ENCODE assay signal across 16 cellular contexts in genomic region chr20:62128499-62128898, GRCh38. TPM values are rescaled to one million over a fixed set of nuclear protein-coding genes. Genes with fewer than 3 reads are reported as not detected.
DNase-seq lines count a peak whose midpoint lies in the region; ATAC-seq and TF ChIP-seq lines count a peak whose summit lies in the region.
"Had no signal": no experiment of that assay in that cellular context is flagged by ENCODE, and none has a peak within 500 bp of the region (broad histone marks: within the 10 kb centered on the region; RNA-seq: fewer than 3 reads in every experiment).

No MANE protein-coding gene starts in this region.

- no peaks in the 10 kb centered on the region for H3K9me3 ChIP-seq in CD4-positive, CD25-positive, alpha-beta regulatory T cell (ENCODE audit: control insufficient read depth in 2 of 2, low read length in 2 of 2)
- H3K9me3 ChIP-seq in WERI-Rb-1 (ENCODE audit: severe bottlenecking) (no peaks in the 10 kb centered on the region), trophoblast cell (ENCODE audit: insufficient read depth, low read depth, low read length) (peaks cover 5% of the 10 kb centered on the region), hepatocyte (ENCODE audit: low read depth) (no peaks in the 10 kb centered on the region)
- H3K9me3 ChIP-seq: BE2C, Peyer's patch had no signal

- intact Hi-C loops in left colon (cut with DNase I, micrococcal nuclease), result no loop called here

- DNase-seq in activated T-cell treated with anti-CD3 and anti-CD28 coated beads, Interleukin-2, amount 50 U/mL, for 72 hours, result no peak
- DNase-seq in activated T-cell treated with anti-CD3 and anti-CD28 coated beads, Interleukin-2, amount 50 U/mL, for 48 hours, result no peak
- DNase-seq in CD4-positive, CD25-positive, alpha-beta regulatory T cell, result no peak
- DNase-seq in WERI-Rb-1, result no peak
- no peak for DNase-seq in trophoblast cell
- no peak for DNase-seq in NCI-H446 treated with DMSO at 0.1 percent for 48 hours (lab: John Stamatoyannopoulos, UW)
- DNase-seq in hepatocyte (ENCODE audit: low spot score), result no peak
- no peak for DNase-seq in left colon
- DNase-seq: BE2C, NCI-H1092 treated with DMSO at 0.1 percent for 48 hours, NCI-H146, NCI-H2029 treated with DMSO at 0.1 percent for 48 hours, NCI-H2171, NCI-H526 treated with DMSO at 0.1 percent for 48 hours, Peyer's patch had no signal

- no peaks in the 10 kb centered on the region for H3K9me3 Mint-ChIP-seq in activated T-cell treated with anti-CD3 and anti-CD28 coated beads, Interleukin-2, amount 50 U/mL, for 72 hours
- no peaks in the 10 kb centered on the region for H3K9me3 Mint-ChIP-seq in CD4-positive, CD25-positive, alpha-beta regulatory T cell

- H3K36me3 ChIP-seq in CD4-positive, CD25-positive, alpha-beta regulatory T cell (ENCODE audit: control insufficient read depth, insufficient read depth, low read length), result peaks cover 88% of the 10 kb centered on the region
- H3K36me3 ChIP-seq in WERI-Rb-1, result peaks cover 100% of the 10 kb centered on the region
- peaks cover 79 to 80% of the 10 kb centered on the region in 2 experiments for H3K36me3 ChIP-seq in trophoblast cell (ENCODE audit: control insufficient read depth in 1 of 2, insufficient read depth in 2 of 2, low read length in 2 of 2)
- H3K36me3 ChIP-seq in hepatocyte (replicated peaks; ENCODE audit: insufficient read depth, low read depth), result no peaks in the 10 kb centered on the region

- WGBS in trophoblast cell (ENCODE audit: extremely low coverage, insufficient coverage, insufficient read length), result no CpG with 5 or more reads among the region's 6 CpGs
- WGBS in hepatocyte (ENCODE audit: low lambda C conversion rate, missing lambda C conversion rate), result 66% methylated on average over 6 of the region's 6 CpGs

- H4K8ac ChIP-seq in trophoblast cell (ENCODE audit: low read depth, low read length), result no peak overlapping the region

- H3K4me1 ChIP-seq in CD4-positive, CD25-positive, alpha-beta regulatory T cell (ENCODE audit: control insufficient read depth, insufficient read depth, low read length, poor library complexity, severe bottlenecking), result peaks cover 12% of the 10 kb centered on the region
- peaks cover 12 to 19% of the 10 kb centered on the region in 2 experiments for H3K4me1 ChIP-seq in trophoblast cell (ENCODE audit: control insufficient read depth in 1 of 2, insufficient read depth in 2 of 2, low read length in 2 of 2)
- peaks cover 10% of the 10 kb centered on the region for H3K4me1 ChIP-seq in hepatocyte (ENCODE audit: insufficient read depth)

- H2AFZ ChIP-seq in trophoblast cell (ENCODE audit: insufficient read depth, low read length, poor library complexity) (no peak overlapping the region), hepatocyte (no peak overlapping the region)

- H4K91ac ChIP-seq in trophoblast cell (ENCODE audit: low read depth, low read length), result no peak overlapping the region

- no peaks in the 10 kb centered on the region for H3K9me2 ChIP-seq in hepatocyte (replicated peaks; ENCODE audit: insufficient read depth)

- H3K79me1 ChIP-seq in trophoblast cell (ENCODE audit: low read length), result no peaks in the 10 kb centered on the region

- no peak overlapping the region for H3K23ac ChIP-seq in trophoblast cell (ENCODE audit: low read length)

- no peak overlapping the region for H2BK12ac ChIP-seq in trophoblast cell (ENCODE audit: low read length)

- no peak overlapping the region for H4K12ac ChIP-seq in trophoblast cell (ENCODE audit: low read depth, low read length)

- no peak overlapping the region for H3K14ac ChIP-seq in trophoblast cell (ENCODE audit: low read length)

- H2BK5ac ChIP-seq in trophoblast cell (ENCODE audit: low read depth, low read length, poor library complexity), result no peak overlapping the region

- H3K4me3 ChIP-seq in CD4-positive, CD25-positive, alpha-beta regulatory T cell (ENCODE audit: low read depth, low read length), result no peak overlapping the region
- H3K4me3 ChIP-seq in WERI-Rb-1 (ENCODE audit: low read depth, low read length) (no peak overlapping the region), trophoblast cell (ENCODE audit: low read depth, low read length) (no peak overlapping the region), hepatocyte (no peak overlapping the region)
- H3K4me3 ChIP-seq: K562, Peyer's patch had no signal

- peaks cover 37% of the 10 kb centered on the region for H4K20me1 ChIP-seq in hepatocyte (ENCODE audit: insufficient read depth, poor library complexity, severe bottlenecking)

- ATAC-seq in activated T-cell treated with anti-CD3 and anti-CD28 coated beads, Interleukin-2, amount 50 U/mL, for 72 hours (replicated peaks in 1 of 2), result no peak
- no peak for ATAC-seq in CD4-positive, CD25-positive, alpha-beta regulatory T cell (ENCODE audit: low read depth in 2 of 2)
- ATAC-seq in left colon, result no peak
- ATAC-seq: K562 had no signal

- H3K9ac ChIP-seq in trophoblast cell (ENCODE audit: low read length), result no peak overlapping the region

- no peak overlapping the region for H3K18ac ChIP-seq in trophoblast cell (ENCODE audit: low read length)

- H3K36me3 Mint-ChIP-seq in activated T-cell treated with anti-CD3 and anti-CD28 coated beads, Interleukin-2, amount 50 U/mL, for 72 hours (ENCODE audit: insufficient read depth in 2 of 2), result peaks cover 12 to 26% of the 10 kb centered on the region in 2 donors
- peaks cover 44% of the 10 kb centered on the region for H3K36me3 Mint-ChIP-seq in CD4-positive, CD25-positive, alpha-beta regulatory T cell

- H3K79me2 ChIP-seq in trophoblast cell (ENCODE audit: control insufficient read depth, insufficient read depth, low read length, poor library complexity), result peaks cover 7% of the 10 kb centered on the region
- peaks cover 73% of the 10 kb centered on the region for H3K79me2 ChIP-seq in hepatocyte

- H2BK120ac ChIP-seq in trophoblast cell (ENCODE audit: insufficient read depth, low read length, poor library complexity), result no peak overlapping the region

- peaks cover 30% of the 10 kb centered on the region for H3K4me1 Mint-ChIP-seq in activated T-cell treated with anti-CD3 and anti-CD28 coated beads, Interleukin-2, amount 50 U/mL, for 72 hours (ENCODE audit: low read depth)
- H3K4me1 Mint-ChIP-seq in CD4-positive, CD25-positive, alpha-beta regulatory T cell, result peaks cover 4 to 46% (median 37%) of the 10 kb centered on the region in 4 donors

- H3K27me3 Mint-ChIP-seq in activated T-cell treated with anti-CD3 and anti-CD28 coated beads, Interleukin-2, amount 50 U/mL, for 72 hours (ENCODE audit: low read depth), result no peaks in the 10 kb centered on the region
- H3K27me3 Mint-ChIP-seq in CD4-positive, CD25-positive, alpha-beta regulatory T cell, result no peaks in the 10 kb centered on the region

- no peak overlapping the region for H3K4me3 Mint-ChIP-seq in activated T-cell treated with anti-CD3 and anti-CD28 coated beads, Interleukin-2, amount 50 U/mL, for 72 hours
- peak overlapping the region in 2 of 4 donors; percentile 38 to 65 for H3K4me3 Mint-ChIP-seq in CD4-positive, CD25-positive, alpha-beta regulatory T cell

- no peak overlapping the region for H3K27ac ChIP-seq in CD4-positive, CD25-positive, alpha-beta regulatory T cell (ENCODE audit: insufficient read depth, low read length, poor library complexity, severe bottlenecking)
- H3K27ac ChIP-seq in WERI-Rb-1, result peak overlapping the region; percentile 46
- peak overlapping the region; percentile 5 for H3K27ac ChIP-seq in trophoblast cell (ENCODE audit: low read depth, low read length)
- H3K27ac ChIP-seq in hepatocyte, result no peak overlapping the region
- H3K27ac ChIP-seq: Peyer's patch had no signal

- H3K27me3 ChIP-seq in CD4-positive, CD25-positive, alpha-beta regulatory T cell (ENCODE audit: control insufficient read depth, insufficient read depth, low read length), result no peaks in the 10 kb centered on the region
- no peaks in the 10 kb centered on the region for H3K27me3 ChIP-seq in WERI-Rb-1 (ENCODE audit: insufficient read depth, low read depth, severe bottlenecking)
- H3K27me3 ChIP-seq in trophoblast cell (ENCODE audit: insufficient read depth, low read length), result no peaks in the 10 kb centered on the region
- H3K27me3 ChIP-seq in hepatocyte, result no peaks in the 10 kb centered on the region
- H3K27me3 ChIP-seq: BE2C, Peyer's patch had no signal

- no peak overlapping the region for H2AK5ac ChIP-seq in trophoblast cell (ENCODE audit: low read length)

- H3K4me2 ChIP-seq in trophoblast cell (ENCODE audit: low read length) (no peak overlapping the region), hepatocyte (no peak overlapping the region)

- TF ChIP-seq CTCF in WERI-Rb-1 (IDR thresholded peaks at IDR 0.05; ENCODE audit: low read depth, low read length), result no peak
- TF ChIP-seq CTCF in hepatocyte (IDR thresholded peaks at IDR 0.05; ENCODE audit: poor library complexity), result no peak

- no peak overlapping the region for H3K4ac ChIP-seq in trophoblast cell (ENCODE audit: low read depth, low read length)

- peak overlapping the region; percentile 58 for H3K27ac Mint-ChIP-seq in activated T-cell treated with anti-CD3 and anti-CD28 coated beads, Interleukin-2, amount 50 U/mL, for 72 hours
- peak overlapping the region in 2 of 3 donors; percentile 21 to 47 for H3K27ac Mint-ChIP-seq in CD4-positive, CD25-positive, alpha-beta regulatory T cell

RNA-seq across cellular contexts. Expression of gene LSM14B, which starts 6.2 kb away (rescaled TPM):
- total RNA-seq in activated T-cell treated with anti-CD3 and anti-CD28 coated beads, Interleukin-2, amount 50 U/mL, for 72 hours, result 10 to 100 TPM; 37.2 to 45.3 TPM
- total RNA-seq in CD4-positive, CD25-positive, alpha-beta regulatory T cell, result 33.7 TPM
- polyA plus RNA-seq in CD4-positive, CD25-positive, alpha-beta regulatory T cell, result 1 to 10 TPM in 2 of 4 donors, under 1 TPM in 2; 0.65 to 1.9 (median 1.0) TPM
- 38.6 and 39.1 TPM in 2 replicates for polyA plus RNA-seq in trophoblast cell (2013)
- total RNA-seq in hepatocyte (32.5 and 43.1 TPM in 2 replicates), left colon (10 to 100 TPM; 33.0 to 36.3 TPM)
- 4.8 and 7.1 TPM in 2 replicates for polyA plus RNA-seq in hepatocyte

RNA-seq across cellular contexts. Expression of gene PSMA7, which starts 14.7 kb away (rescaled TPM):
- total RNA-seq in activated T-cell treated with anti-CD3 and anti-CD28 coated beads, Interleukin-2, amount 50 U/mL, for 72 hours, result 100 to 1,000 TPM; 220 to 234 TPM
- 172 TPM for total RNA-seq in CD4-positive, CD25-positive, alpha-beta regulatory T cell
- polyA plus RNA-seq in CD4-positive, CD25-positive, alpha-beta regulatory T cell, result 100 to 1,000 TPM; 512 to 670 (median 608) TPM
- polyA plus RNA-seq in trophoblast cell (2013), result 323 and 344 TPM in 2 replicates
- total RNA-seq in hepatocyte (270 and 277 TPM in 2 replicates), left colon (100 to 1,000 TPM; 148 to 178 TPM)
- polyA plus RNA-seq in hepatocyte, result 408 and 450 TPM in 2 replicates

RNA-seq across cellular contexts. Expression of gene SS18L1, which starts 15.1 kb away (rescaled TPM):
- total RNA-seq in activated T-cell treated with anti-CD3 and anti-CD28 coated beads, Interleukin-2, amount 50 U/mL, for 72 hours, result 10 to 100 TPM; 16.1 to 19.8 TPM
- total RNA-seq in CD4-positive, CD25-positive, alpha-beta regulatory T cell, result 21.0 TPM
- under 1 TPM; 0.39 to 0.98 (median 0.73) TPM for polyA plus RNA-seq in CD4-positive, CD25-positive, alpha-beta regulatory T cell
- 11.5 and 12.4 TPM in 2 replicates for polyA plus RNA-seq in trophoblast cell (2013)
- total RNA-seq in hepatocyte, result 13.0 and 14.4 TPM in 2 replicates
- polyA plus RNA-seq in hepatocyte, result 1.8 and 2.1 TPM in 2 replicates
- 10 to 100 TPM; 11.3 to 17.2 TPM for total RNA-seq in left colon

RNA-seq across cellular contexts. Expression of gene MTG2, which starts 54.3 kb away (rescaled TPM):
- total RNA-seq in activated T-cell treated with anti-CD3 and anti-CD28 coated beads, Interleukin-2, amount 50 U/mL, for 72 hours, result 10 to 100 TPM; 28.3 to 48.2 TPM
- 17.5 TPM for total RNA-seq in CD4-positive, CD25-positive, alpha-beta regulatory T cell
- 10 to 100 TPM; 18.7 to 23.6 (median 20.4) TPM for polyA plus RNA-seq in CD4-positive, CD25-positive, alpha-beta regulatory T cell
- 25.9 and 27.2 TPM in 2 replicates for polyA plus RNA-seq in trophoblast cell (2013)
- total RNA-seq in hepatocyte, result 16.7 and 18.4 TPM in 2 replicates
- 21.8 and 26.7 TPM in 2 replicates for polyA plus RNA-seq in hepatocyte
- total RNA-seq in left colon, result 10 to 100 TPM; 26.3 to 34.3 TPM

Comparison
In these comparisons a context has a peak if more than half of its experiments do, and no peak if none do; other contexts are left out.
1. H3K27ac ChIP-seq: peak in WERI-Rb-1 (single experiment) and trophoblast cell (single experiment); none in CD4-positive, CD25-positive, alpha-beta regulatory T cell (single experiment) and hepatocyte (single experiment).